Comparison of ENCODE assay signal across 27 cellular contexts in genomic region chr5:149810856-149811255, GRCh38.
DNase-seq lines count a peak whose midpoint lies in the region; ATAC-seq and TF ChIP-seq lines count a peak whose summit lies in the region.
"Had no signal": no experiment of that assay in that cellular context is flagged by ENCODE, and none has a peak within 500 bp of the region (broad histone marks: within the 10 kb centered on the region; RNA-seq: fewer than 3 reads in every experiment).

No MANE protein-coding gene starts in this region.

- no peaks in the 10 kb centered on the region for H3K27me3 ChIP-seq in smooth muscle cell (ENCODE audit: low read depth)
- H3K27me3 ChIP-seq: cardiac muscle cell, tibial artery had no signal

- H3K36me3 ChIP-seq in smooth muscle cell (ENCODE audit: low read depth), result no peaks in the 10 kb centered on the region
- H3K36me3 ChIP-seq: cardiac muscle cell, tibial artery had no signal

- H3K4me1 Mint-ChIP-seq in activated naive CD4-positive, alpha-beta T cell treated with anti-CD3 and anti-CD28 coated beads, Interleukin-2, amount 10 ng/mL, durations not matched to agents 7 days and 5 days, result no peaks in the 10 kb centered on the region
- peaks cover 23% of the 10 kb centered on the region for H3K4me1 Mint-ChIP-seq in glutamatergic neuron (ENCODE audit: low read depth, unreplicated experiment)

- H3K27ac ChIP-seq in RWPE1 (peak overlapping the region; percentile 25), smooth muscle cell (ENCODE audit: low read depth) (peak overlapping the region; percentile 87)
- H3K27ac ChIP-seq: cardiac muscle cell, tibial artery had no signal

- H3K27me3 Mint-ChIP-seq in activated naive CD4-positive, alpha-beta T cell treated with anti-CD3 and anti-CD28 coated beads, Interleukin-2, amount 10 ng/mL, durations not matched to agents 7 days and 5 days, result no peaks in the 10 kb centered on the region
- peaks cover 4% of the 10 kb centered on the region for H3K27me3 Mint-ChIP-seq in glutamatergic neuron (ENCODE audit: unreplicated experiment)
- H3K27me3 Mint-ChIP-seq: activated B cell treated with CpG ODN at 0.5 μM for 24 hours; activated naive CD8-positive, alpha-beta T cell; stimulated activated naive CD8-positive, alpha-beta T cell treated with anti-CD3 and anti-CD28 coated beads, Interleukin-15, amount 100 ng/mL, for 72 hours had no signal

- TF ChIP-seq CTCF in RWPE1 (conservative IDR thresholded peaks at IDR 0.05; ENCODE audit: low read depth) (no peak), glutamatergic neuron (IDR thresholded peaks at IDR 0.05; ENCODE audit: partially characterized antibody, unreplicated experiment) (no peak), smooth muscle cell (IDR thresholded peaks at IDR 0.05; ENCODE audit: borderline replicate concordance, insufficient read depth, poor library complexity, severe bottlenecking) (no peak)

- H3K4me3 Mint-ChIP-seq in activated naive CD4-positive, alpha-beta T cell treated with anti-CD3 and anti-CD28 coated beads, Interleukin-2, amount 10 ng/mL, durations not matched to agents 7 days and 5 days, result no peak overlapping the region
- H3K4me3 Mint-ChIP-seq in glutamatergic neuron (ENCODE audit: unreplicated experiment), result no peak overlapping the region
- H3K4me3 Mint-ChIP-seq: activated B cell treated with CpG ODN at 0.5 μM for 24 hours; activated naive CD8-positive, alpha-beta T cell; CD8-positive, alpha-beta T cell; stimulated activated naive CD8-positive, alpha-beta T cell treated with anti-CD3 and anti-CD28 coated beads, Interleukin-15, amount 100 ng/mL, for 72 hours; T-helper 2 cell treated with Interferon-gamma antibody and Interleukin-4, amounts not matched to agents 5 μg/mL and 100 μg/mL, for 36 hours had no signal

- ATAC-seq in activated naive CD4-positive, alpha-beta T cell treated with anti-CD3 and anti-CD28 coated beads, Interleukin-2, amount 50 U/mL, for 72 hours, result no peak
- ATAC-seq in HG03159 (IDR thresholded peaks at IDR 0.05; ENCODE audit: unreplicated experiment), result no peak
- ATAC-seq in GM18861 (IDR thresholded peaks at IDR 0.05; ENCODE audit: unreplicated experiment), result no peak
- ATAC-seq: CD8-positive, alpha-beta T cell; left lobe of liver; stimulated activated naive CD8-positive, alpha-beta T cell treated with anti-CD3 and anti-CD28 coated beads, Interleukin-15, amount 100 ng/mL, for 72 hours had no signal

- H3K9me3 Mint-ChIP-seq in activated naive CD4-positive, alpha-beta T cell treated with anti-CD3 and anti-CD28 coated beads, Interleukin-2, amount 10 ng/mL, durations not matched to agents 7 days and 5 days, result no peaks in the 10 kb centered on the region
- H3K9me3 Mint-ChIP-seq in activated naive CD4-positive, alpha-beta T cell treated with anti-CD3 and anti-CD28 coated beads, Interleukin-2, amount 50 U/mL, for 72 hours, result no peaks in the 10 kb centered on the region
- H3K9me3 Mint-ChIP-seq in glutamatergic neuron (ENCODE audit: unreplicated experiment), result peaks cover 1% of the 10 kb centered on the region
- H3K9me3 Mint-ChIP-seq: activated B cell treated with CpG ODN at 0.5 μM for 24 hours; activated T-helper 2 cell treated with anti-CD3 and anti-CD28 coated beads, Interferon-gamma antibody, Interleukin-2, Interleukin-4, amounts not matched to agents 10 μg/mL and 5 μg/mL and 100 μg/mL, durations not matched to agents 14 hours and 24 hours and 36 hours; CD8-positive, alpha-beta T cell; stimulated activated naive CD8-positive, alpha-beta T cell treated with anti-CD3 and anti-CD28 coated beads, Interleukin-15, amount 100 ng/mL, for 72 hours; T-helper 2 cell treated with Interferon-gamma antibody and Interleukin-4, amounts not matched to agents 5 μg/mL and 100 μg/mL, for 36 hours had no signal

- no peaks in the 10 kb centered on the region for H3F3A ChIP-seq in smooth muscle cell (ENCODE audit: low read depth)

- no peak for DNase-seq in activated naive CD4-positive, alpha-beta T cell treated with anti-CD3 and anti-CD28 coated beads, Interleukin-2, amount 10 ng/mL, durations not matched to agents 7 days and 5 days
- DNase-seq in activated naive CD4-positive, alpha-beta T cell treated with anti-CD3 and anti-CD28 coated beads, Interleukin-2, amount 50 U/mL, for 72 hours (ENCODE audit: low spot score in 2 of 2), result no peak
- DNase-seq in RWPE1 (ENCODE audit: low spot score) (no peak), glutamatergic neuron (no peak), smooth muscle cell (lab: John Stamatoyannopoulos, UW; ENCODE audit: unreplicated experiment) (no peak)
- DNase-seq in activated T-cell treated with anti-CD3 and anti-CD28 coated beads, Interleukin-2, amount 50 U/mL, for 1 hour, result no peak
- DNase-seq: activated B cell treated with CpG ODN at 0.5 μM for 24 hours; activated CD4-positive, alpha-beta T cell treated with anti-CD3 and anti-CD28 coated beads, Interleukin-2, amount 50 U/mL, for 48 hours; activated CD8-positive, alpha-beta memory T cell treated with anti-CD3 and anti-CD28 coated beads, Interleukin-2, amount 50 U/mL, for 4 hours; CD8-positive, alpha-beta T cell; cortex of kidney; DMS153; foreskin melanocyte; H7; MV-4-11; NCI-H146; SHP77; stimulated activated naive CD8-positive, alpha-beta T cell treated with anti-CD3 and anti-CD28 coated beads, Interleukin-15, amount 100 ng/mL, for 72 hours; tibial artery had no signal

- H3K9ac ChIP-seq in smooth muscle cell (ENCODE audit: low read depth), result peak overlapping the region; percentile 50

- no peak overlapping the region for H3K4me3 ChIP-seq in smooth muscle cell
- H3K4me3 ChIP-seq: cardiac muscle cell, tibial artery had no signal

- POLR2A ChIA-PET in RWPE1 (lab: Yijun Ruan, JAX; ENCODE audit: low non-redundant PET), result no interaction called here

- H2AFZ ChIP-seq in smooth muscle cell (ENCODE audit: low read depth), result no peak overlapping the region

- no peaks in the 10 kb centered on the region for H3K79me2 ChIP-seq in smooth muscle cell (ENCODE audit: low read depth)

- WGBS in smooth muscle cell (ENCODE audit: low lambda C conversion rate), result 32% methylated on average over 6 of the region's 6 CpGs

- peaks cover 10% of the 10 kb centered on the region for H3K4me1 ChIP-seq in smooth muscle cell (ENCODE audit: low read depth)

- no peaks in the 10 kb centered on the region for H3K36me3 Mint-ChIP-seq in activated naive CD4-positive, alpha-beta T cell treated with anti-CD3 and anti-CD28 coated beads, Interleukin-2, amount 10 ng/mL, durations not matched to agents 7 days and 5 days
- no peaks in the 10 kb centered on the region for H3K36me3 Mint-ChIP-seq in activated naive CD4-positive, alpha-beta T cell treated with anti-CD3 and anti-CD28 coated beads, Interleukin-2, amount 50 U/mL, for 72 hours
- no peaks in the 10 kb centered on the region for H3K36me3 Mint-ChIP-seq in glutamatergic neuron (ENCODE audit: unreplicated experiment)
- H3K36me3 Mint-ChIP-seq: activated naive CD8-positive, alpha-beta T cell; CD8-positive, alpha-beta T cell had no signal

- CTCF ChIA-PET in activated naive CD4-positive, alpha-beta T cell treated with anti-CD3 and anti-CD28 coated beads, Interleukin-2, amount 10 ng/mL, durations not matched to agents 7 days and 5 days (lab: Charles Lee), result no interaction called here
- CTCF ChIA-PET in RWPE1 (lab: Yijun Ruan, JAX), result interaction anchor here (0.6 kb wide), 1 partner anchor 79 kb away, joined by 5 read pairs; no protein-coding TSS in a partner anchor

- H4K20me1 ChIP-seq in smooth muscle cell (ENCODE audit: low read depth), result no peaks in the 10 kb centered on the region

- H3K27ac Mint-ChIP-seq in activated naive CD4-positive, alpha-beta T cell treated with anti-CD3 and anti-CD28 coated beads, Interleukin-2, amount 10 ng/mL, durations not matched to agents 7 days and 5 days, result peak overlapping the region; percentile 16
- no peak overlapping the region for H3K27ac Mint-ChIP-seq in activated naive CD4-positive, alpha-beta T cell treated with anti-CD3 and anti-CD28 coated beads, Interleukin-2, amount 50 U/mL, for 72 hours
- peak overlapping the region; percentile 25 for H3K27ac Mint-ChIP-seq in glutamatergic neuron (ENCODE audit: unreplicated experiment)
- H3K27ac Mint-ChIP-seq: activated B cell treated with CpG ODN at 0.5 μM for 24 hours; activated naive CD8-positive, alpha-beta T cell; activated T-helper 2 cell treated with anti-CD3 and anti-CD28 coated beads, Interferon-gamma antibody, Interleukin-2, Interleukin-4, amounts not matched to agents 10 μg/mL and 5 μg/mL and 100 μg/mL, durations not matched to agents 14 hours and 24 hours and 36 hours; CD8-positive, alpha-beta T cell; progenitor cell of endocrine pancreas; T-helper 2 cell treated with Interferon-gamma antibody and Interleukin-4, amounts not matched to agents 5 μg/mL and 100 μg/mL, for 36 hours had no signal

- H3K9me3 ChIP-seq in smooth muscle cell (replicated peaks; ENCODE audit: low read depth), result no peaks in the 10 kb centered on the region
- H3K9me3 ChIP-seq: tibial artery had no signal

- peak overlapping the region; percentile 66 for H3K4me2 ChIP-seq in smooth muscle cell

Comparison
In these comparisons a context has a peak if more than half of its experiments do, and no peak if none do; other contexts are left out.
1. H3K27ac Mint-ChIP-seq: peak in activated naive CD4-positive, alpha-beta T cell treated with anti-CD3 and anti-CD28 coated beads, Interleukin-2, amount 10 ng/mL, durations not matched to agents 7 days and 5 days (single experiment) and glutamatergic neuron (single experiment); none in activated naive CD4-positive, alpha-beta T cell treated with anti-CD3 and anti-CD28 coated beads, Interleukin-2, amount 50 U/mL, for 72 hours (0 of 2).